In the genomic region with DNA sequence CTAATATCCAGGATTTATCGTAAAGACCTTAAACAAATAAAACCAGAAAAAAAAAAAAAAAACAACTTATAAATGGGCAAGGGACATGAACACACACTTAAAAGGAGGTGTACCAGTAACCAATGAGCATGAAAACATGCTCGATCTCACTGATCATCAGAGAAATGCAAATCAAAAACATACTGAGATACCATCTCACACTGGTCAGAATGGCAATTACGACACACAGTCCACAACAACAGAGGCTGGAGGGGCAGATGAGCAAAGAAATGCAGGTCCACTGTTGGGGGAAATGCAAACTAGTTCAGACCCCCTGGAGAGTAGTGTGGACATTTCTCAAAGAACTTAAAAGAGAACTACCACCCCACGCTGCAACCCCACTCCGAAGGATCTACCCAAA, we compare ENCODE assay signal across 20 cellular contexts. TPM values are rescaled to one million over a fixed set of nuclear protein-coding genes. Genes with fewer than 3 reads are reported as not detected.
DNase-seq lines count a peak whose midpoint lies in the region; ATAC-seq and TF ChIP-seq lines count a peak whose summit lies in the region.
"Had no signal": no experiment of that assay in that cellular context is flagged by ENCODE, and none has a peak within 500 bp of the region (broad histone marks: within the 10 kb centered on the region; RNA-seq: fewer than 3 reads in every experiment).

No MANE protein-coding gene starts in this region.

- H3K4me1 ChIP-seq in CD4-positive, CD25-positive, alpha-beta regulatory T cell (ENCODE audit: control insufficient read depth, insufficient read depth, low read length, poor library complexity, severe bottlenecking), result peaks cover 18% of the 10 kb centered on the region

- no peak for TF ChIP-seq CTCF in natural killer cell (IDR thresholded peaks at IDR 0.05)

- H3K4me3 Mint-ChIP-seq in activated CD4-positive, alpha-beta T cell treated with anti-CD3 and anti-CD28 coated beads, Interleukin-2, amount 10 ng/mL, durations not matched to agents 24 days and 14 days, result peak overlapping the region; percentile 12
- H3K4me3 Mint-ChIP-seq in CD4-positive, CD25-positive, alpha-beta regulatory T cell, result peak overlapping the region in 1 of 4 donors; percentile 59
- no peak overlapping the region for H3K4me3 Mint-ChIP-seq in T-cell
- no peak overlapping the region for H3K4me3 Mint-ChIP-seq in central memory CD8-positive, alpha-beta T cell
- H3K4me3 Mint-ChIP-seq in natural killer cell, result no peak overlapping the region
- H3K4me3 Mint-ChIP-seq: H9 had no signal

- POLR2A ChIA-PET in T-cell (lab: Charles Lee), result no interaction called here

- no peaks in the 10 kb centered on the region for H3K9me3 Mint-ChIP-seq in activated CD4-positive, alpha-beta T cell treated with anti-CD3 and anti-CD28 coated beads, Interleukin-2, amount 10 ng/mL, durations not matched to agents 24 days and 14 days
- H3K9me3 Mint-ChIP-seq in CD4-positive, CD25-positive, alpha-beta regulatory T cell, result peaks cover 0 to 2% (median 0%) of the 10 kb centered on the region in 7 donors
- H3K9me3 Mint-ChIP-seq in T-cell (no peaks in the 10 kb centered on the region), natural killer cell (no peaks in the 10 kb centered on the region)
- H3K9me3 Mint-ChIP-seq in central memory CD8-positive, alpha-beta T cell, result no peaks in the 10 kb centered on the region
- H3K9me3 Mint-ChIP-seq: H9 had no signal

- H3K27me3 Mint-ChIP-seq in activated CD4-positive, alpha-beta T cell treated with anti-CD3 and anti-CD28 coated beads, Interleukin-2, amount 10 ng/mL, durations not matched to agents 24 days and 14 days, result no peaks in the 10 kb centered on the region
- H3K27me3 Mint-ChIP-seq in CD4-positive, CD25-positive, alpha-beta regulatory T cell, result no peaks in the 10 kb centered on the region
- H3K27me3 Mint-ChIP-seq in T-cell (no peaks in the 10 kb centered on the region), natural killer cell (ENCODE audit: low read depth in 2 of 2) (no peaks in the 10 kb centered on the region)
- H3K27me3 Mint-ChIP-seq in central memory CD8-positive, alpha-beta T cell, result no peaks in the 10 kb centered on the region

- DNase-seq in activated CD4-positive, alpha-beta T cell treated with anti-CD3 and anti-CD28 coated beads, Interleukin-2, amount 10 ng/mL, durations not matched to agents 24 days and 14 days, result no peak
- DNase-seq in activated CD4-positive, alpha-beta T cell treated with anti-CD3 and anti-CD28 coated beads for 48 hours, result no peak
- no peak for DNase-seq in CD4-positive, CD25-positive, alpha-beta regulatory T cell
- DNase-seq in T-cell, result no peak
- no peak for DNase-seq in central memory CD8-positive, alpha-beta T cell (ENCODE audit: low spot score in 2 of 2)
- no peak for DNase-seq in natural killer cell
- no peak for DNase-seq in stimulated activated CD8-positive, alpha-beta memory T cell treated with anti-CD3 and anti-CD28 coated beads, Interleukin-4, amount 100 ng/mL, for 48 hours
- DNase-seq in NCI-H69 (lab: John Stamatoyannopoulos, UW), result no peak
- DNase-seq: DMS53, H9, MM.1S, NCI-H1105, NCI-H1694 treated with DMSO at 0.1 percent for 48 hours, NCI-H446, NCI-H774, PC-9 had no signal

- peaks cover 67% of the 10 kb centered on the region for H3K4me1 Mint-ChIP-seq in activated CD4-positive, alpha-beta T cell treated with anti-CD3 and anti-CD28 coated beads, Interleukin-2, amount 10 ng/mL, durations not matched to agents 24 days and 14 days
- H3K4me1 Mint-ChIP-seq in CD4-positive, CD25-positive, alpha-beta regulatory T cell, result peaks cover 27 to 81% (median 66%) of the 10 kb centered on the region in 4 donors
- H3K4me1 Mint-ChIP-seq in T-cell, result peaks cover 58 to 67% (median 61%) of the 10 kb centered on the region in 3 donors
- peaks cover 77% of the 10 kb centered on the region for H3K4me1 Mint-ChIP-seq in central memory CD8-positive, alpha-beta T cell
- H3K4me1 Mint-ChIP-seq in natural killer cell, result peaks cover 39 to 55% of the 10 kb centered on the region in 2 donors
- H3K4me1 Mint-ChIP-seq: H9 had no signal

- intact Hi-C loops in activated CD4-positive, alpha-beta T cell treated with anti-CD3 and anti-CD28 coated beads, Interleukin-2, amount 10 ng/mL, durations not matched to agents 24 days and 14 days (cut with micrococcal nuclease), result no loop called here
- intact Hi-C loops in natural killer cell (cut with micrococcal nuclease), result no loop called here

- H3K27me3 ChIP-seq in CD4-positive, CD25-positive, alpha-beta regulatory T cell (ENCODE audit: control insufficient read depth, insufficient read depth, low read length), result no peaks in the 10 kb centered on the region
- H3K27me3 ChIP-seq: BLaER1 treated with 17β-estradiol and CSF1 and Interleukin-3, amounts not matched to agents 10 nM and 100 nM had no signal

- no peak for ATAC-seq in CD4-positive, CD25-positive, alpha-beta regulatory T cell (ENCODE audit: low read depth in 2 of 2)
- ATAC-seq in T-cell (replicated peaks in 1 of 4), result no peak
- no peak for ATAC-seq in central memory CD8-positive, alpha-beta T cell (replicated peaks; ENCODE audit: extremely low read depth, poor library complexity, severe bottlenecking)
- no peak for ATAC-seq in natural killer cell
- ATAC-seq: HepG2 had no signal

- H3K36me3 ChIP-seq in CD4-positive, CD25-positive, alpha-beta regulatory T cell (ENCODE audit: control insufficient read depth, insufficient read depth, low read length), result peaks cover 76% of the 10 kb centered on the region

- peaks cover 92% of the 10 kb centered on the region for H3K36me3 Mint-ChIP-seq in activated CD4-positive, alpha-beta T cell treated with anti-CD3 and anti-CD28 coated beads, Interleukin-2, amount 10 ng/mL, durations not matched to agents 24 days and 14 days (ENCODE audit: low read depth)
- H3K36me3 Mint-ChIP-seq in CD4-positive, CD25-positive, alpha-beta regulatory T cell, result peaks cover 89% of the 10 kb centered on the region
- peaks cover 88% of the 10 kb centered on the region for H3K36me3 Mint-ChIP-seq in T-cell
- H3K36me3 Mint-ChIP-seq in central memory CD8-positive, alpha-beta T cell (ENCODE audit: insufficient read depth), result peaks cover 50% of the 10 kb centered on the region
- H3K36me3 Mint-ChIP-seq in natural killer cell, result peaks cover 69% of the 10 kb centered on the region

- peak overlapping the region; percentile 6 for H3K27ac ChIP-seq in CD4-positive, CD25-positive, alpha-beta regulatory T cell (ENCODE audit: insufficient read depth, low read length, poor library complexity, severe bottlenecking)
- H3K27ac ChIP-seq: BLaER1 treated with 17β-estradiol and CSF1 and Interleukin-3, amounts not matched to agents 10 nM and 100 nM; KMS-11; PC-9 had no signal

- peak overlapping the region; percentile 94 for H3K27ac Mint-ChIP-seq in activated CD4-positive, alpha-beta T cell treated with anti-CD3 and anti-CD28 coated beads, Interleukin-2, amount 10 ng/mL, durations not matched to agents 24 days and 14 days
- H3K27ac Mint-ChIP-seq in CD4-positive, CD25-positive, alpha-beta regulatory T cell, result peak overlapping the region; percentile 18 to 84 (median 77)
- peak overlapping the region; percentile 89 for H3K27ac Mint-ChIP-seq in T-cell
- H3K27ac Mint-ChIP-seq in central memory CD8-positive, alpha-beta T cell (ENCODE audit: low read depth), result peak overlapping the region; percentile 6
- peak overlapping the region in 1 of 2 donors; percentile 54 for H3K27ac Mint-ChIP-seq in natural killer cell
- H3K27ac Mint-ChIP-seq: H9 had no signal

- H3K4me3 ChIP-seq in CD4-positive, CD25-positive, alpha-beta regulatory T cell (ENCODE audit: low read depth, low read length), result peak overlapping the region; percentile 48
- H3K4me3 ChIP-seq: BLaER1 treated with 17β-estradiol and CSF1 and Interleukin-3, amounts not matched to agents 10 nM and 100 nM; PC-9 had no signal

- CTCF ChIA-PET in T-cell (lab: Charles Lee), result no interaction called here

- H3K9me3 ChIP-seq in CD4-positive, CD25-positive, alpha-beta regulatory T cell (ENCODE audit: control insufficient read depth in 2 of 2, low read length in 2 of 2), result no peaks in the 10 kb centered on the region
- H3K9me3 ChIP-seq: BLaER1 treated with 17β-estradiol and CSF1 and Interleukin-3, amounts not matched to agents 10 nM and 100 nM had no signal

RNA-seq across cellular contexts. Expression of a gene that starts 13.2 kb away (rescaled TPM):
- total RNA-seq in activated CD4-positive, alpha-beta T cell treated with anti-CD3 and anti-CD28 coated beads, Interleukin-2, amount 10 ng/mL, durations not matched to agents 24 days and 14 days, result 6.9 TPM in 2 replicates
- total RNA-seq in CD4-positive, CD25-positive, alpha-beta regulatory T cell, result 22.1 TPM
- 10 to 100 TPM; 71.3 to 85.0 (median 83.5) TPM for polyA plus RNA-seq in CD4-positive, CD25-positive, alpha-beta regulatory T cell
- total RNA-seq in T-cell, result 10 to 100 TPM; 10.6 to 28.9 (median 13.8) TPM
- 10 to 100 TPM; 11.6 to 14.5 (median 12.7) TPM for total RNA-seq in natural killer cell
- total RNA-seq: A172, H9, HepG2, PC-9 had no signal
- polyA plus RNA-seq: HepG2 had no signal

RNA-seq across cellular contexts. Expression of a gene that starts 46.9 kb away (rescaled TPM):
- total RNA-seq in activated CD4-positive, alpha-beta T cell treated with anti-CD3 and anti-CD28 coated beads, Interleukin-2, amount 10 ng/mL, durations not matched to agents 24 days and 14 days, result 2.5 and 2.6 TPM in 2 replicates
- 2.0 TPM for total RNA-seq in CD4-positive, CD25-positive, alpha-beta regulatory T cell
- under 1 TPM; 0.06 to 0.49 (median 0.27) TPM for polyA plus RNA-seq in CD4-positive, CD25-positive, alpha-beta regulatory T cell
- total RNA-seq in T-cell (1 to 10 TPM; 3.2 to 6.4 (median 5.8) TPM), natural killer cell (1 to 10 TPM; 7.4 to 9.1 (median 7.7) TPM)

RNA-seq across cellular contexts. Expression of a gene that starts 50.2 kb away (rescaled TPM):
- total RNA-seq in activated CD4-positive, alpha-beta T cell treated with anti-CD3 and anti-CD28 coated beads, Interleukin-2, amount 10 ng/mL, durations not matched to agents 24 days and 14 days, result not detected in 2 replicates
- 0.89 TPM for total RNA-seq in CD4-positive, CD25-positive, alpha-beta regulatory T cell
- polyA plus RNA-seq in CD4-positive, CD25-positive, alpha-beta regulatory T cell, result 1 to 10 TPM in 2 of 4 donors, under 1 TPM in 1, not detected in 1; 0.74 to 4.5 (median 2.1) TPM
- total RNA-seq in T-cell, result 1 to 10 TPM in 4 of 5 donors, not detected in 1; 1.5 to 2.6 (median 1.7) TPM
- not detected for total RNA-seq in natural killer cell
- total RNA-seq: A172, HepG2 had no signal

RNA-seq across cellular contexts. Expression of a gene that starts 58.7 kb away (rescaled TPM):
- total RNA-seq in activated CD4-positive, alpha-beta T cell treated with anti-CD3 and anti-CD28 coated beads, Interleukin-2, amount 10 ng/mL, durations not matched to agents 24 days and 14 days, result 0.16 and 0.19 TPM in 2 replicates
- 0.96 TPM for total RNA-seq in CD4-positive, CD25-positive, alpha-beta regulatory T cell
- 1 to 10 TPM in 1 of 4 donors, under 1 TPM in 3; 0.76 to 1.6 (median 0.85) TPM for polyA plus RNA-seq in CD4-positive, CD25-positive, alpha-beta regulatory T cell
- total RNA-seq in T-cell, result 1 to 10 TPM in 4 of 5 donors, under 1 TPM in 1; 0.58 to 2.2 (median 1.9) TPM
- not detected for total RNA-seq in natural killer cell
- total RNA-seq: HepG2, PC-9 had no signal
- polyA plus RNA-seq: HepG2 had no signal
